ENCODE assay signal across 1 cellular context in genomic region chr2:237085261-237086221, GRCh38.
A peak's percentile ranks its signal among the peaks of the same experiment; 100 is the strongest.
TF ChIP-seq lines count a peak whose summit lies in the region.

Gene COPS8 (plus strand): TSS chr2:237085889. CDS start chr2:237085965, 76 bp downstream.

TF ChIP-seq in K562, 482 proteins besides CTCF, POLR2A, EP300 and RAD21 (continued from another document and continues in another):
- TF ChIP-seq TCF3 (CRISPR knock-in tag; IDR thresholded peaks at IDR 0.05): 0 out of 2 replicates have a peak, but pooled peaks have one; percentile 17
- TF ChIP-seq GMEB1 (CRISPR knock-in tag; IDR thresholded peaks at IDR 0.05): peak; percentile 93
- TF ChIP-seq JUN (IDR thresholded peaks at IDR 0.05; ENCODE audit: borderline replicate concordance, low read depth, low read length): peak; percentile 30; the same call in 1 of the 2 replicates
- TF ChIP-seq JUN (CRISPR knock-in tag; IDR thresholded peaks at IDR 0.05; ENCODE audit: borderline replicate concordance): no peak
- peak; percentile 77 for TF ChIP-seq E2F8 (IDR thresholded peaks at IDR 0.05; ENCODE audit: low read depth, partially characterized antibody)
- no peak for TF ChIP-seq XRCC3 (IDR thresholded peaks at IDR 0.05)
- TF ChIP-seq SAP30 (IDR thresholded peaks at IDR 0.05; ENCODE audit: borderline replicate concordance, insufficient read depth, low read depth, low read length, poor library complexity, severe bottlenecking): peak; percentile 41
- TF ChIP-seq NFRKB (IDR thresholded peaks at IDR 0.05; ENCODE audit: low read depth): 0 out of 2 replicates have a peak, but pooled peaks have one; percentile 35
- TF ChIP-seq ZBTB1 (CRISPR knock-in tag; IDR thresholded peaks at IDR 0.05; ENCODE audit: borderline replicate concordance, low read depth): 0 out of 2 replicates have a peak, but pooled peaks have one; percentile 36
- TF ChIP-seq ZBED1 (IDR thresholded peaks at IDR 0.05): no peak
- peak; percentile 74 for TF ChIP-seq MYC (IDR thresholded peaks at IDR 0.05; ENCODE audit: low read depth, low read length)
- no peak for TF ChIP-seq MYC (CRISPR knock-in tag; IDR thresholded peaks at IDR 0.05; ENCODE audit: borderline replicate concordance, low read depth)
- no peak for TF ChIP-seq PYGO2 (tag; IDR thresholded peaks at IDR 0.05)
- no peak for TF ChIP-seq FOXJ2 (tag; IDR thresholded peaks at IDR 0.05)
- no peak for TF ChIP-seq DACH1 (IDR thresholded peaks at IDR 0.05; ENCODE audit: partially characterized antibody)
- TF ChIP-seq E2F1 (CRISPR knock-in tag; IDR thresholded peaks at IDR 0.05): 0 out of 2 replicates have a peak, but pooled peaks have one; percentile 47
- peak; percentile 70 for TF ChIP-seq CTBP1 (IDR thresholded peaks at IDR 0.05; ENCODE audit: borderline replicate concordance)
- 0 out of 2 replicates have a peak, but pooled peaks have one; percentile 30 for TF ChIP-seq ELF2 (CRISPR knock-in tag; IDR thresholded peaks at IDR 0.05)
- TF ChIP-seq ZFX (CRISPR knock-in tag; IDR thresholded peaks at IDR 0.05): peak; percentile 86
- no peak for TF ChIP-seq CBX2 (IDR thresholded peaks at IDR 0.05; ENCODE audit: insufficient read depth, low read length, poor library complexity, severe bottlenecking)
- peak; percentile 48; the same call in 1 of the 2 replicates for TF ChIP-seq JUND (IDR thresholded peaks at IDR 0.05; ENCODE audit: borderline replicate concordance, low read depth, low read length)
- no peak for TF ChIP-seq JUND (tag; IDR thresholded peaks at IDR 0.05; ENCODE audit: borderline replicate concordance, low read depth, low read length)
- peak; percentile 32; the same call in 1 of the 2 replicates for TF ChIP-seq ZNF12 (CRISPR knock-in tag; IDR thresholded peaks at IDR 0.05)
- peak in 1 of 2 experiments; percentile 70; a peak in 1 of 4 replicates for TF ChIP-seq CSDE1 (IDR thresholded peaks at IDR 0.05)
- TF ChIP-seq GABPA (tag; conservative IDR thresholded peaks at IDR 0.05; ENCODE audit: low read depth): peak; percentile 95
- peak; percentile 89 for TF ChIP-seq HCFC1 (IDR thresholded peaks at IDR 0.05; ENCODE audit: low read depth, low read length)
- TF ChIP-seq, protein P1, sequence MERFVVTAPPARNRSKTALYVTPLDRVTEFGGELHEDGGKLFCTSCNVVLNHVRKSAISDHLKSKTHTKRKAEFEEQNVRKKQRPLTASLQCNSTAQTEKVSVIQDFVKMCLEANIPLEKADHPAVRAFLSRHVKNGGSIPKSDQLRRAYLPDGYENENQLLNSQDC (CRISPR knock-in tag; IDR thresholded peaks at IDR 0.05): peak; percentile 86; the same call in 1 of the 2 replicates
- TF ChIP-seq, protein P2, sequence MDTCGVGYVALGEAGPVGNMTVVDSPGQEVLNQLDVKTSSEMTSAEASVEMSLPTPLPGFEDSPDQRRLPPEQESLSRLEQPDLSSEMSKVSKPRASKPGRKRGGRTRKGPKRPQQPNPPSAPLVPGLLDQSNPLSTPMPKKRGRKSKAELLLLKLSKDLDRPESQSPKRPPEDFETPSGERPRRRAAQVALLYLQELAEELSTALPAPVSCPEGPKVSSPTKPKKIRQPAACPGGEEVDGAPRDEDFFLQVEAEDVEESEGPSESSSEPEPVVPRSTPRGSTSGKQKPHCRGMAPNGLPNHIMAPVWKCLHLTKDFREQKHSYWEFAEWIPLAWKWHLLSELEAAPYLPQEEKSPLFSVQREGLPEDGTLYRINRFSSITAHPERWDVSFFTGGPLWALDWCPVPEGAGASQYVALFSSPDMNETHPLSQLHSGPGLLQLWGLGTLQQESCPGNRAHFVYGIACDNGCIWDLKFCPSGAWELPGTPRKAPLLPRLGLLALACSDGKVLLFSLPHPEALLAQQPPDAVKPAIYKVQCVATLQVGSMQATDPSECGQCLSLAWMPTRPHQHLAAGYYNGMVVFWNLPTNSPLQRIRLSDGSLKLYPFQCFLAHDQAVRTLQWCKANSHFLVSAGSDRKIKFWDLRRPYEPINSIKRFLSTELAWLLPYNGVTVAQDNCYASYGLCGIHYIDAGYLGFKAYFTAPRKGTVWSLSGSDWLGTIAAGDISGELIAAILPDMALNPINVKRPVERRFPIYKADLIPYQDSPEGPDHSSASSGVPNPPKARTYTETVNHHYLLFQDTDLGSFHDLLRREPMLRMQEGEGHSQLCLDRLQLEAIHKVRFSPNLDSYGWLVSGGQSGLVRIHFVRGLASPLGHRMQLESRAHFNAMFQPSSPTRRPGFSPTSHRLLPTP (IDR thresholded peaks at IDR 0.05; ENCODE audit: borderline replicate concordance, extremely low read depth, insufficient read length): no peak
- TF ChIP-seq E2F3 (CRISPR knock-in tag; IDR thresholded peaks at IDR 0.05): peak; percentile 54; the same call in 1 of the 2 replicates
- TF ChIP-seq ZFP36 (IDR thresholded peaks at IDR 0.05; ENCODE audit: low read depth, low read length, partially characterized antibody): no peak
- peak; percentile 56; the same call in 1 of the 2 replicates for TF ChIP-seq ZBTB17 (CRISPR knock-in tag; IDR thresholded peaks at IDR 0.05)
- TF ChIP-seq PHF21A (IDR thresholded peaks at IDR 0.05; ENCODE audit: borderline replicate concordance, low read depth): no peak
- TF ChIP-seq KAT7 (CRISPR knock-in tag; IDR thresholded peaks at IDR 0.05; ENCODE audit: borderline replicate concordance): 0 out of 2 replicates have a peak, but pooled peaks have one; percentile 25
- TF ChIP-seq ETS1 (conservative IDR thresholded peaks at IDR 0.05; ENCODE audit: control insufficient read depth, low read depth, low read length): peak; percentile 71; the same call in 1 of the 2 replicates
- TF ChIP-seq, protein P3, sequence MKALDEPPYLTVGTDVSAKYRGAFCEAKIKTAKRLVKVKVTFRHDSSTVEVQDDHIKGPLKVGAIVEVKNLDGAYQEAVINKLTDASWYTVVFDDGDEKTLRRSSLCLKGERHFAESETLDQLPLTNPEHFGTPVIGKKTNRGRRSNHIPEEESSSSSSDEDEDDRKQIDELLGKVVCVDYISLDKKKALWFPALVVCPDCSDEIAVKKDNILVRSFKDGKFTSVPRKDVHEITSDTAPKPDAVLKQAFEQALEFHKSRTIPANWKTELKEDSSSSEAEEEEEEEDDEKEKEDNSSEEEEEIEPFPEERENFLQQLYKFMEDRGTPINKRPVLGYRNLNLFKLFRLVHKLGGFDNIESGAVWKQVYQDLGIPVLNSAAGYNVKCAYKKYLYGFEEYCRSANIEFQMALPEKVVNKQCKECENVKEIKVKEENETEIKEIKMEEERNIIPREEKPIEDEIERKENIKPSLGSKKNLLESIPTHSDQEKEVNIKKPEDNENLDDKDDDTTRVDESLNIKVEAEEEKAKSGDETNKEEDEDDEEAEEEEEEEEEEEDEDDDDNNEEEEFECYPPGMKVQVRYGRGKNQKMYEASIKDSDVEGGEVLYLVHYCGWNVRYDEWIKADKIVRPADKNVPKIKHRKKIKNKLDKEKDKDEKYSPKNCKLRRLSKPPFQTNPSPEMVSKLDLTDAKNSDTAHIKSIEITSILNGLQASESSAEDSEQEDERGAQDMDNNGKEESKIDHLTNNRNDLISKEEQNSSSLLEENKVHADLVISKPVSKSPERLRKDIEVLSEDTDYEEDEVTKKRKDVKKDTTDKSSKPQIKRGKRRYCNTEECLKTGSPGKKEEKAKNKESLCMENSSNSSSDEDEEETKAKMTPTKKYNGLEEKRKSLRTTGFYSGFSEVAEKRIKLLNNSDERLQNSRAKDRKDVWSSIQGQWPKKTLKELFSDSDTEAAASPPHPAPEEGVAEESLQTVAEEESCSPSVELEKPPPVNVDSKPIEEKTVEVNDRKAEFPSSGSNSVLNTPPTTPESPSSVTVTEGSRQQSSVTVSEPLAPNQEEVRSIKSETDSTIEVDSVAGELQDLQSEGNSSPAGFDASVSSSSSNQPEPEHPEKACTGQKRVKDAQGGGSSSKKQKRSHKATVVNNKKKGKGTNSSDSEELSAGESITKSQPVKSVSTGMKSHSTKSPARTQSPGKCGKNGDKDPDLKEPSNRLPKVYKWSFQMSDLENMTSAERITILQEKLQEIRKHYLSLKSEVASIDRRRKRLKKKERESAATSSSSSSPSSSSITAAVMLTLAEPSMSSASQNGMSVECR (CRISPR knock-in tag; IDR thresholded peaks at IDR 0.05): peak; percentile 71
- peak; percentile 93 for TF ChIP-seq POLR2G (IDR thresholded peaks at IDR 0.05; ENCODE audit: low read depth, low read length)
- TF ChIP-seq, protein P4, sequence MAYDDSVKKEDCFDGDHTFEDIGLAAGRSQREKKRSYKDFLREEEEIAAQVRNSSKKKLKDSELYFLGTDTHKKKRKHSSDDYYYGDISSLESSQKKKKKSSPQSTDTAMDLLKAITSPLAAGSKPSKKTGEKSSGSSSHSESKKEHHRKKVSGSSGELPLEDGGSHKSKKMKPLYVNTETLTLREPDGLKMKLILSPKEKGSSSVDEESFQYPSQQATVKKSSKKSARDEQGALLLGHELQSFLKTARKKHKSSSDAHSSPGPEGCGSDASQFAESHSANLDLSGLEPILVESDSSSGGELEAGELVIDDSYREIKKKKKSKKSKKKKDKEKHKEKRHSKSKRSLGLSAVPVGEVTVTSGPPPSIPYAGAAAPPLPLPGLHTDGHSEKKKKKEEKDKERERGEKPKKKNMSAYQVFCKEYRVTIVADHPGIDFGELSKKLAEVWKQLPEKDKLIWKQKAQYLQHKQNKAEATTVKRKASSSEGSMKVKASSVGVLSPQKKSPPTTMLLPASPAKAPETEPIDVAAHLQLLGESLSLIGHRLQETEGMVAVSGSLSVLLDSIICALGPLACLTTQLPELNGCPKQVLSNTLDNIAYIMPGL (CRISPR knock-in tag; IDR thresholded peaks at IDR 0.05): peak; percentile 48; the same call in 1 of the 2 replicates
- peak; percentile 80 for TF ChIP-seq HNRNPLL (IDR thresholded peaks at IDR 0.05; ENCODE audit: low read depth, low read length, poor library complexity, severe bottlenecking)
- TF ChIP-seq SUPT5H (IDR thresholded peaks at IDR 0.05): peak; percentile 86
- no peak for TF ChIP-seq HNRNPH1 (optimal IDR thresholded peaks at IDR 0.05; ENCODE audit: low read depth, low read length)
- TF ChIP-seq, protein P5, sequence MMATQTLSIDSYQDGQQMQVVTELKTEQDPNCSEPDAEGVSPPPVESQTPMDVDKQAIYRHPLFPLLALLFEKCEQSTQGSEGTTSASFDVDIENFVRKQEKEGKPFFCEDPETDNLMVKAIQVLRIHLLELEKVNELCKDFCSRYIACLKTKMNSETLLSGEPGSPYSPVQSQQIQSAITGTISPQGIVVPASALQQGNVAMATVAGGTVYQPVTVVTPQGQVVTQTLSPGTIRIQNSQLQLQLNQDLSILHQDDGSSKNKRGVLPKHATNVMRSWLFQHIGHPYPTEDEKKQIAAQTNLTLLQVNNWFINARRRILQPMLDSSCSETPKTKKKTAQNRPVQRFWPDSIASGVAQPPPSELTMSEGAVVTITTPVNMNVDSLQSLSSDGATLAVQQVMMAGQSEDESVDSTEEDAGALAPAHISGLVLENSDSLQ (IDR thresholded peaks at IDR 0.05): 0 out of 2 replicates have a peak, but pooled peaks have one; percentile 31
- TF ChIP-seq SRF (CRISPR knock-in tag; IDR thresholded peaks at IDR 0.05): 0 out of 4 replicates have a peak, but pooled peaks of 1 of the 2 experiments have one; percentile 33
- peak in 1 of 2 experiments; percentile 34; a peak in 1 of 4 replicates for TF ChIP-seq SIX5 (IDR thresholded peaks at IDR 0.05; ENCODE audit: borderline replicate concordance in 1 of 2, insufficient read depth in 1 of 2, low read depth in 1 of 2, low read length in 2 of 2)
- TF ChIP-seq ESRRA (IDR thresholded peaks at IDR 0.05; ENCODE audit: borderline replicate concordance, low read depth): peak; percentile 66; the same call in 1 of the 2 replicates
